16 cellular contexts compared by ENCODE assay signal in genomic region chr15:65578904-65579728, GRCh38. TPM values are rescaled to one million over a fixed set of nuclear protein-coding genes. Genes with fewer than 3 reads are reported as not detected.
DNase-seq lines count a peak whose midpoint lies in the region; ATAC-seq and TF ChIP-seq lines count a peak whose summit lies in the region.
"Had no signal": no experiment of that assay in that cellular context is flagged by ENCODE, and none has a peak within 500 bp of the region (broad histone marks: within the 10 kb centered on the region; RNA-seq: fewer than 3 reads in every experiment).

No MANE protein-coding gene starts in this region.

- 75 to 79% methylated on average over 8 of the region's 8 CpGs for WGBS in heart right ventricle, 2 donors
- 80% methylated on average over 8 of the region's 8 CpGs for WGBS in hepatocyte (ENCODE audit: low lambda C conversion rate, missing lambda C conversion rate)

- H3K27me3 ChIP-seq in cardiac muscle cell (no peaks in the 10 kb centered on the region), heart right ventricle (no peaks in the 10 kb centered on the region), hepatocyte (no peaks in the 10 kb centered on the region)
- no peaks in the 10 kb centered on the region for H3K27me3 ChIP-seq in effector memory CD4-positive, alpha-beta T cell (replicated peaks; ENCODE audit: control insufficient read depth, insufficient read depth, low read length, poor library complexity, severe bottlenecking)
- H3K27me3 ChIP-seq: SJCRH30 had no signal

- CTCF ChIA-PET in activated CD4-positive, alpha-beta memory T cell treated with anti-CD3 and anti-CD28 coated beads for 36 hours (lab: Charles Lee) = no interaction called here

- no peaks in the 10 kb centered on the region for H3K27me3 Mint-ChIP-seq in activated CD4-positive, alpha-beta memory T cell treated with anti-CD3 and anti-CD28 coated beads for 36 hours

- H3K9me2 ChIP-seq in hepatocyte (replicated peaks; ENCODE audit: insufficient read depth) = no peaks in the 10 kb centered on the region

- H3K9me3 Mint-ChIP-seq in activated CD4-positive, alpha-beta memory T cell treated with anti-CD3 and anti-CD28 coated beads for 36 hours = no peaks in the 10 kb centered on the region
- H3K9me3 Mint-ChIP-seq: natural killer cell had no signal

- POLR2A ChIA-PET in activated CD4-positive, alpha-beta memory T cell treated with anti-CD3 and anti-CD28 coated beads for 36 hours (lab: Charles Lee) = interaction anchor here (1.5 kb wide), 1 partner anchor 32 kb away, joined by 6 read pairs; the partner anchor contains the start of gene INTS14

- H3K4me3 ChIP-seq in cardiac muscle cell (no peak overlapping the region), heart right ventricle (no peak overlapping the region), hepatocyte (no peak overlapping the region)
- no peak overlapping the region for H3K4me3 ChIP-seq in effector memory CD4-positive, alpha-beta T cell (ENCODE audit: insufficient read depth, low read depth, low read length, poor library complexity, severe bottlenecking)
- H3K4me3 ChIP-seq: SJCRH30 had no signal

- H3K36me3 ChIP-seq in cardiac muscle cell = peaks cover 65% of the 10 kb centered on the region
- peaks cover 0 to 99% (median 49%) of the 10 kb centered on the region in 9 donors for H3K36me3 ChIP-seq in heart right ventricle
- H3K36me3 ChIP-seq in hepatocyte (replicated peaks; ENCODE audit: insufficient read depth, low read depth) = no peaks in the 10 kb centered on the region
- peaks cover 41% of the 10 kb centered on the region for H3K36me3 ChIP-seq in effector memory CD4-positive, alpha-beta T cell (ENCODE audit: control insufficient read depth, insufficient read depth, low read length)

- H3K4me1 ChIP-seq in cardiac muscle cell (ENCODE audit: low read depth) (peaks cover 9% of the 10 kb centered on the region), heart right ventricle (peaks cover 0 to 19% (median 10%) of the 10 kb centered on the region in 9 donors), hepatocyte (ENCODE audit: insufficient read depth) (peaks cover 3% of the 10 kb centered on the region)
- H3K4me1 ChIP-seq in effector memory CD4-positive, alpha-beta T cell (ENCODE audit: control insufficient read depth, insufficient read depth, low read length, poor library complexity, severe bottlenecking) = no peaks in the 10 kb centered on the region

- H3K4me1 Mint-ChIP-seq in activated CD4-positive, alpha-beta memory T cell treated with anti-CD3 and anti-CD28 coated beads for 36 hours (ENCODE audit: low read depth) = peaks cover 12% of the 10 kb centered on the region

- H3K9me3 ChIP-seq in cardiac muscle cell (ENCODE audit: low read depth) (no peaks in the 10 kb centered on the region), heart right ventricle (no peaks in the 10 kb centered on the region), hepatocyte (ENCODE audit: low read depth) (no peaks in the 10 kb centered on the region)
- no peaks in the 10 kb centered on the region for H3K9me3 ChIP-seq in effector memory CD4-positive, alpha-beta T cell (ENCODE audit: control insufficient read depth, low read length)
- H3K9me3 ChIP-seq: SJCRH30 had no signal

- H3K27ac Mint-ChIP-seq in activated CD4-positive, alpha-beta memory T cell treated with anti-CD3 and anti-CD28 coated beads for 36 hours = peak overlapping the region; percentile 55
- H3K27ac Mint-ChIP-seq: natural killer cell had no signal

- peak overlapping the region; percentile 72 for H3K27ac ChIP-seq in cardiac muscle cell
- peak overlapping the region in 2 of 10 donors; percentile 6 to 35 for H3K27ac ChIP-seq in heart right ventricle
- peak overlapping the region; percentile 42 for H3K27ac ChIP-seq in hepatocyte
- H3K27ac ChIP-seq in effector memory CD4-positive, alpha-beta T cell (ENCODE audit: insufficient read depth, low read length, poor library complexity, severe bottlenecking) = no peak overlapping the region
- H3K27ac ChIP-seq: SJCRH30 had no signal

- intact Hi-C loops in heart right ventricle (cut with DNase I) = no loop called here
- intact Hi-C loops in activated CD4-positive, alpha-beta memory T cell treated with anti-CD3 and anti-CD28 coated beads for 36 hours (cut with micrococcal nuclease) = no loop called here

- TF ChIP-seq CTCF in cardiac muscle cell (IDR thresholded peaks at IDR 0.05; ENCODE audit: low read depth, low read length) (no peak), heart right ventricle (IDR thresholded peaks at IDR 0.05) (no peak), hepatocyte (IDR thresholded peaks at IDR 0.05; ENCODE audit: poor library complexity) (no peak)

- H3K4me3 Mint-ChIP-seq in activated CD4-positive, alpha-beta memory T cell treated with anti-CD3 and anti-CD28 coated beads for 36 hours = no peak overlapping the region
- H3K4me3 Mint-ChIP-seq: natural killer cell had no signal

- H4K20me1 ChIP-seq in hepatocyte (ENCODE audit: insufficient read depth, poor library complexity, severe bottlenecking) = no peaks in the 10 kb centered on the region

- ATAC-seq in heart right ventricle = no peak
- ATAC-seq in HG03159 (IDR thresholded peaks at IDR 0.05; ENCODE audit: unreplicated experiment) = no peak
- no peak for ATAC-seq in GM21367 (IDR thresholded peaks at IDR 0.05; ENCODE audit: unreplicated experiment)
- ATAC-seq: natural killer cell had no signal

- H3K79me2 ChIP-seq in hepatocyte = no peaks in the 10 kb centered on the region

- H2AFZ ChIP-seq in hepatocyte = no peak overlapping the region

- H3K4me2 ChIP-seq in hepatocyte = no peak overlapping the region

- DNase-seq in cardiac muscle cell (ENCODE audit: low read depth in 1 of 2, low spot score in 1 of 2) (no peak), heart right ventricle (no peak), hepatocyte (ENCODE audit: low spot score) (no peak), 8988T (no peak)
- no peak for DNase-seq in activated CD4-positive, alpha-beta memory T cell treated with anti-CD3 and anti-CD28 coated beads for 36 hours
- DNase-seq in effector memory CD4-positive, alpha-beta T cell = no peak
- DNase-seq: activated CD4-positive, CD25-positive, alpha-beta regulatory T cell treated with anti-CD3 and anti-CD28 coated beads, Interleukin-2, amount 50 U/mL, for 72 hours; activated effector memory CD4-positive, alpha-beta T cell treated with Interleukin-2 at 50 U/mL for 16 hours; C1 segment of cervical spinal cord; islet precursor cell; natural killer cell; NCI-H1694; NCI-H748 treated with DMSO at 0.1 percent for 48 hours; SJCRH30 had no signal

- H3K36me3 Mint-ChIP-seq in activated CD4-positive, alpha-beta memory T cell treated with anti-CD3 and anti-CD28 coated beads for 36 hours = peaks cover 38% of the 10 kb centered on the region

RNA-seq across cellular contexts. Expression of gene INTS14, which starts 31.8 kb away (rescaled TPM):
- total RNA-seq in cardiac muscle cell = 25.0 and 32.5 TPM in 2 replicates
- 28.0 and 30.9 TPM in 2 replicates for polyA plus RNA-seq in cardiac muscle cell
- 10 to 100 TPM; 11.1 to 18.4 (median 14.7) TPM for total RNA-seq in heart right ventricle
- 10 to 100 TPM in 1 of 2 donors, 1 to 10 TPM in 1; 9.1 to 12.1 TPM for polyA plus RNA-seq in heart right ventricle
- 10 to 100 TPM; 42.5 to 42.7 TPM for total RNA-seq in activated CD4-positive, alpha-beta memory T cell treated with anti-CD3 and anti-CD28 coated beads for 36 hours
- 41.6 and 45.7 TPM in 2 replicates for total RNA-seq in hepatocyte
- polyA plus RNA-seq in hepatocyte = 25.5 and 28.6 TPM in 2 replicates

RNA-seq across cellular contexts. Expression of gene SLC24A1, which starts 42.6 kb away (rescaled TPM):
- total RNA-seq in cardiac muscle cell (2.5 and 5.2 TPM in 2 replicates), heart right ventricle (1 to 10 TPM; 1.3 to 5.3 (median 2.2) TPM), hepatocyte (7.4 and 9.5 TPM in 2 replicates)
- polyA plus RNA-seq in cardiac muscle cell (1.1 and 4.2 TPM in 2 replicates), heart right ventricle (1 to 10 TPM; 1.2 to 1.5 TPM), hepatocyte (3.6 and 6.1 TPM in 2 replicates)
- total RNA-seq in activated CD4-positive, alpha-beta memory T cell treated with anti-CD3 and anti-CD28 coated beads for 36 hours = 10 to 100 TPM in 1 of 2 experiments, 1 to 10 TPM in 1; 8.8 to 13.5 TPM

RNA-seq across cellular contexts. Expression of gene HACD3, which starts 48.9 kb away (rescaled TPM):
- total RNA-seq in cardiac muscle cell = 67.8 and 81.3 TPM in 2 replicates
- polyA plus RNA-seq in cardiac muscle cell = 120 and 126 TPM in 2 replicates
- 10 to 100 TPM in 3 of 10 donors, 1 to 10 TPM in 7; 5.3 to 13.4 (median 8.4) TPM for total RNA-seq in heart right ventricle
- polyA plus RNA-seq in heart right ventricle = 1 to 10 TPM; 3.7 to 8.1 TPM
- total RNA-seq in activated CD4-positive, alpha-beta memory T cell treated with anti-CD3 and anti-CD28 coated beads for 36 hours = 10 to 100 TPM; 26.1 to 29.1 TPM
- total RNA-seq in hepatocyte = 156 and 171 TPM in 2 replicates
- 123 and 127 TPM in 2 replicates for polyA plus RNA-seq in hepatocyte
